Comparison of ENCODE assay signal across 12 cellular contexts in genomic region chr12:94706250-94706661, GRCh38. TPM values are rescaled to one million over a fixed set of nuclear protein-coding genes. Genes with fewer than 3 reads are reported as not detected.
DNase-seq lines count a peak whose midpoint lies in the region; ATAC-seq and TF ChIP-seq lines count a peak whose summit lies in the region.
"Had no signal": no experiment of that assay in that cellular context is flagged by ENCODE, and none has a peak within 500 bp of the region (broad histone marks: within the 10 kb centered on the region; RNA-seq: fewer than 3 reads in every experiment).

No MANE protein-coding gene starts in this region.

- no peak overlapping the region for H3K4me3 Mint-ChIP-seq in activated naive CD4-positive, alpha-beta T cell treated with anti-CD3 and anti-CD28 coated beads for 36 hours
- no peak overlapping the region for H3K4me3 Mint-ChIP-seq in activated naive CD4-positive, alpha-beta T cell treated with anti-CD3 and anti-CD28 coated beads, Interleukin-2, amount 10 ng/mL, durations not matched to agents 7 days and 5 days

- H3K4me1 Mint-ChIP-seq in activated naive CD4-positive, alpha-beta T cell treated with anti-CD3 and anti-CD28 coated beads for 36 hours (ENCODE audit: low read depth) = peaks cover 5% of the 10 kb centered on the region
- H3K4me1 Mint-ChIP-seq in activated naive CD4-positive, alpha-beta T cell treated with anti-CD3 and anti-CD28 coated beads, Interleukin-2, amount 10 ng/mL, durations not matched to agents 7 days and 5 days = no peaks in the 10 kb centered on the region

- DNase-seq in activated naive CD4-positive, alpha-beta T cell treated with anti-CD3 and anti-CD28 coated beads for 36 hours = peak; percentile 38
- DNase-seq in activated naive CD4-positive, alpha-beta T cell treated with anti-CD3 and anti-CD28 coated beads, Interleukin-2, amount 10 ng/mL, durations not matched to agents 7 days and 5 days = no peak
- no peak for DNase-seq in stimulated activated naive CD8-positive, alpha-beta T cell treated with anti-CD3 and anti-CD28 coated beads, Interleukin-15, Interleukin-2, amounts not matched to agents 100 U/mL and 50 U/mL, for 24 hours
- DNase-seq in NCI-H1694 treated with DMSO at 0.1 percent for 48 hours (lab: John Stamatoyannopoulos, UW) (no peak), SHP77 (lab: John Stamatoyannopoulos, UW) (no peak), testis (no peak)
- DNase-seq: left cardiac atrium, NCI-H69, ovary, upper lobe of left lung had no signal

- H3K9me3 Mint-ChIP-seq in activated naive CD4-positive, alpha-beta T cell treated with anti-CD3 and anti-CD28 coated beads for 36 hours = no peaks in the 10 kb centered on the region
- H3K9me3 Mint-ChIP-seq in activated naive CD4-positive, alpha-beta T cell treated with anti-CD3 and anti-CD28 coated beads, Interleukin-2, amount 10 ng/mL, durations not matched to agents 7 days and 5 days = no peaks in the 10 kb centered on the region

- no peaks in the 10 kb centered on the region for H3K27me3 ChIP-seq in testis
- H3K27me3 ChIP-seq: ovary, upper lobe of left lung had no signal

- intact Hi-C loops in activated naive CD4-positive, alpha-beta T cell treated with anti-CD3 and anti-CD28 coated beads for 36 hours (cut with micrococcal nuclease) = loop anchor here (1.0 kb wide), 3 partner anchors 17 to 125 kb away; no protein-coding TSS in a partner anchor
- intact Hi-C loops in testis (cut with DNase I; ENCODE audit: low total_unique reads) = no loop called here

- no peak for TF ChIP-seq CTCF in testis (IDR thresholded peaks at IDR 0.05)

- no peaks in the 10 kb centered on the region for H3K9me3 ChIP-seq in testis
- H3K9me3 ChIP-seq: ovary, upper lobe of left lung had no signal

- CTCF ChIA-PET in activated naive CD4-positive, alpha-beta T cell treated with anti-CD3 and anti-CD28 coated beads for 36 hours (lab: Charles Lee) = interaction anchor here (1.6 kb wide), 1 partner anchor 170 kb away, joined by 4 read pairs; no protein-coding TSS in a partner anchor
- CTCF ChIA-PET in activated naive CD4-positive, alpha-beta T cell treated with anti-CD3 and anti-CD28 coated beads, Interleukin-2, amount 10 ng/mL, durations not matched to agents 7 days and 5 days (lab: Charles Lee) = interaction anchor here (1.7 kb wide), 1 partner anchor 12 kb away, joined by 4 read pairs; no protein-coding TSS in a partner anchor

- no peaks in the 10 kb centered on the region for H3K27me3 Mint-ChIP-seq in activated naive CD4-positive, alpha-beta T cell treated with anti-CD3 and anti-CD28 coated beads for 36 hours (ENCODE audit: low read depth)
- peaks cover 15% of the 10 kb centered on the region for H3K27me3 Mint-ChIP-seq in activated naive CD4-positive, alpha-beta T cell treated with anti-CD3 and anti-CD28 coated beads, Interleukin-2, amount 10 ng/mL, durations not matched to agents 7 days and 5 days

- no peak for TF ChIP-seq POLR2A in testis (IDR thresholded peaks at IDR 0.05)

- peak; percentile 84 for ATAC-seq in HG02610 (IDR thresholded peaks at IDR 0.05; ENCODE audit: unreplicated experiment)
- ATAC-seq in HG03565 (IDR thresholded peaks at IDR 0.05; ENCODE audit: unreplicated experiment) = peak; percentile 57
- ATAC-seq in stimulated activated naive CD8-positive, alpha-beta T cell treated with anti-CD3 and anti-CD28 coated beads, Interleukin-15, Interleukin-2, amounts not matched to agents 100 U/mL and 50 U/mL, for 24 hours = peak; percentile 61
- ATAC-seq: left cardiac atrium had no signal

- H3K27ac ChIP-seq in testis = no peak overlapping the region
- H3K27ac ChIP-seq: ovary, upper lobe of left lung had no signal

- peaks cover 13% of the 10 kb centered on the region for H3K4me1 ChIP-seq in testis

- H3K27ac Mint-ChIP-seq in activated naive CD4-positive, alpha-beta T cell treated with anti-CD3 and anti-CD28 coated beads for 36 hours = no peak overlapping the region
- no peak overlapping the region for H3K27ac Mint-ChIP-seq in activated naive CD4-positive, alpha-beta T cell treated with anti-CD3 and anti-CD28 coated beads, Interleukin-2, amount 10 ng/mL, durations not matched to agents 7 days and 5 days

- no peaks in the 10 kb centered on the region for H3K36me3 Mint-ChIP-seq in activated naive CD4-positive, alpha-beta T cell treated with anti-CD3 and anti-CD28 coated beads for 36 hours (ENCODE audit: low read depth)
- H3K36me3 Mint-ChIP-seq in activated naive CD4-positive, alpha-beta T cell treated with anti-CD3 and anti-CD28 coated beads, Interleukin-2, amount 10 ng/mL, durations not matched to agents 7 days and 5 days = no peaks in the 10 kb centered on the region

- no peaks in the 10 kb centered on the region for H3K36me3 ChIP-seq in testis (ENCODE audit: low read depth, missing control alignments)
- H3K36me3 ChIP-seq: ovary, upper lobe of left lung had no signal

- H3K4me3 ChIP-seq in testis = no peak overlapping the region
- H3K4me3 ChIP-seq: ovary, upper lobe of left lung had no signal

- whole genome bisulfite sequencing in testis, 2 donors = 60 to 72% methylated on average over 4 of the region's 4 CpGs

RNA-seq across cellular contexts. Expression of gene TMCC3, which starts 55.9 kb away (rescaled TPM):
- under 1 TPM in 1 of 2 experiments, not detected in 1; 0.05 TPM for total RNA-seq in activated naive CD4-positive, alpha-beta T cell treated with anti-CD3 and anti-CD28 coated beads for 36 hours
- 1 to 10 TPM; 5.1 to 6.4 TPM for total RNA-seq in testis
- polyA plus RNA-seq in testis (ENCODE audit: insufficient read depth, low read depth, low replicate concordance) = 3.4 TPM

Comparison
In these comparisons a context has a peak if more than half of its experiments do, and no peak if none do; other contexts are left out.
1. RNA of gene TMCC3, which starts 55.9 kb away (total RNA-seq): 5.1 to 6.4 TPM in testis; 0.05 TPM in activated naive CD4-positive, alpha-beta T cell treated with anti-CD3 and anti-CD28 coated beads for 36 hours; every median in the first group is over 4 times any median in the second.
2. Peak in every context shown above with its lines, with median percentiles within 50 percentile points of each other: ATAC-seq.